ENCODE assay signal across 13 cellular contexts in genomic region chr13:44273216-44273615, GRCh38.
A peak's percentile ranks its signal among the peaks of the same experiment; 100 is the strongest.
DNase-seq lines count a peak whose midpoint lies in the region; ATAC-seq and TF ChIP-seq lines count a peak whose summit lies in the region.
"Had no signal": no experiment of that assay in that cellular context is flagged by ENCODE, and none has a peak within 500 bp of the region (broad histone marks: within the 10 kb centered on the region; RNA-seq: fewer than 3 reads in every experiment).

No MANE protein-coding gene starts in this region.

- ATAC-seq in HG02884 (IDR thresholded peaks at IDR 0.05; ENCODE audit: unreplicated experiment) (no peak), GM18502 (IDR thresholded peaks at IDR 0.05; ENCODE audit: poor library complexity, unreplicated experiment) (no peak)

- peaks cover 9% of the 10 kb centered on the region for H3K36me3 Mint-ChIP-seq in activated T-cell treated with anti-CD3 and anti-CD28 coated beads, Interleukin-2, amount 50 U/mL, for 24 hours (ENCODE audit: low read depth)
- peaks cover 3% of the 10 kb centered on the region for H3K36me3 Mint-ChIP-seq in activated naive CD8-positive, alpha-beta T cell

- H3K4me1 Mint-ChIP-seq in activated T-cell treated with anti-CD3 and anti-CD28 coated beads, Interleukin-2, amount 50 U/mL, for 24 hours (ENCODE audit: low read depth), result peaks cover 49% of the 10 kb centered on the region
- peaks cover 49% of the 10 kb centered on the region for H3K4me1 Mint-ChIP-seq in activated naive CD8-positive, alpha-beta T cell (ENCODE audit: low read depth)

- TF ChIP-seq EP300 in tibial nerve (IDR thresholded peaks at IDR 0.05), result no peak

- H3K9me3 Mint-ChIP-seq in activated T-cell treated with anti-CD3 and anti-CD28 coated beads, Interleukin-2, amount 50 U/mL, for 24 hours, result peaks cover 5% of the 10 kb centered on the region
- no peaks in the 10 kb centered on the region for H3K9me3 Mint-ChIP-seq in activated naive CD8-positive, alpha-beta T cell (ENCODE audit: low read depth)
- H3K9me3 Mint-ChIP-seq: activated CD4-positive, alpha-beta memory T cell treated with anti-CD3 and anti-CD28 coated beads for 36 hours had no signal

- H3K4me3 Mint-ChIP-seq in activated T-cell treated with anti-CD3 and anti-CD28 coated beads, Interleukin-2, amount 50 U/mL, for 24 hours, result no peak overlapping the region
- H3K4me3 Mint-ChIP-seq in activated naive CD8-positive, alpha-beta T cell, result peak overlapping the region; percentile 85

- peaks cover under 1% of the 10 kb centered on the region for H3K27me3 Mint-ChIP-seq in activated T-cell treated with anti-CD3 and anti-CD28 coated beads, Interleukin-2, amount 50 U/mL, for 24 hours
- H3K27me3 Mint-ChIP-seq in activated naive CD8-positive, alpha-beta T cell, result no peaks in the 10 kb centered on the region

- H3K27ac ChIP-seq in muscle layer of duodenum (ENCODE audit: low read length) (peak overlapping the region; percentile 88), tibial nerve (peak overlapping the region in 3 of 4 donors; percentile 3 to 86 (median 79))

- no peak for DNase-seq in activated T-cell treated with anti-CD3 and anti-CD28 coated beads, Interleukin-2, amount 50 U/mL, for 24 hours
- no peak for DNase-seq in activated T-cell treated with anti-CD3 and anti-CD28 coated beads, Interleukin-2, amount 50 U/mL, for 48 hours
- DNase-seq in tibial nerve (ENCODE audit: low spot score in 2 of 2) (no peak), NCI-H2107 (lab: John Stamatoyannopoulos, UW) (no peak)
- DNase-seq: activated CD4-positive, alpha-beta memory T cell treated with anti-CD3 and anti-CD28 coated beads for 36 hours; activated effector memory CD4-positive, alpha-beta T cell treated with Interleukin-2 at 50 U/mL for 16 hours; Karpas-422; NCI-H446; occipital lobe had no signal

- no peak overlapping the region for H3K4me3 ChIP-seq in muscle layer of duodenum (ENCODE audit: low read depth in 1 of 2, low read length in 2 of 2)
- no peak overlapping the region for H3K4me3 ChIP-seq in tibial nerve

- H3K4me1 ChIP-seq in muscle layer of duodenum (ENCODE audit: control insufficient read depth in 1 of 2, insufficient read depth in 2 of 2, low read length in 2 of 2) (peaks cover 12 to 28% of the 10 kb centered on the region in 2 donors), tibial nerve (peaks cover 0 to 42% (median 21%) of the 10 kb centered on the region in 4 donors)

- peak overlapping the region; percentile 90 for H3K27ac Mint-ChIP-seq in activated T-cell treated with anti-CD3 and anti-CD28 coated beads, Interleukin-2, amount 50 U/mL, for 24 hours
- peak overlapping the region; percentile 99 for H3K27ac Mint-ChIP-seq in activated naive CD8-positive, alpha-beta T cell

- TF ChIP-seq CTCF in tibial nerve (IDR thresholded peaks at IDR 0.05), result no peak

- no peak for TF ChIP-seq POLR2A in tibial nerve (IDR thresholded peaks at IDR 0.05)

- H3K27me3 ChIP-seq in muscle layer of duodenum (ENCODE audit: low read depth, low read length) (no peaks in the 10 kb centered on the region), tibial nerve (no peaks in the 10 kb centered on the region)

- no peaks in the 10 kb centered on the region for H3K36me3 ChIP-seq in muscle layer of duodenum (ENCODE audit: control insufficient read depth in 1 of 2, insufficient read depth in 2 of 2, low read length in 2 of 2)
- no peaks in the 10 kb centered on the region for H3K36me3 ChIP-seq in tibial nerve

- H3K9me3 ChIP-seq in muscle layer of duodenum (ENCODE audit: control insufficient read depth in 1 of 2, low read length in 2 of 2), result no peaks in the 10 kb centered on the region
- H3K9me3 ChIP-seq in tibial nerve, result no peaks in the 10 kb centered on the region

- 93 to 95% methylated on average over 5 of the region's 5 CpGs for WGBS in tibial nerve, 2 donors
